8 cellular contexts compared by ENCODE assay signal in genomic region chr5:150410524-150411244, GRCh38. TPM values are rescaled to one million over a fixed set of nuclear protein-coding genes. Genes with fewer than 3 reads are reported as not detected.
DNase-seq lines count a peak whose midpoint lies in the region; ATAC-seq and TF ChIP-seq lines count a peak whose summit lies in the region.

No MANE protein-coding gene starts in this region.

- peaks cover 58% of the 10 kb centered on the region for H4K20me1 ChIP-seq in BLaER1
- H4K20me1 ChIP-seq in HCT116 (ENCODE audit: insufficient read depth): no peaks in the 10 kb centered on the region

- TF ChIP-seq EP300 in tibial nerve (IDR thresholded peaks at IDR 0.05): no peak

- peak overlapping the region; percentile 90 for H3K4me2 ChIP-seq in BLaER1
- peak overlapping the region; percentile 66 for H3K4me2 ChIP-seq in HCT116 (ENCODE audit: low read length)

- intact Hi-C loops in HCT116 (cut with micrococcal nuclease): no loop called here

- no peaks in the 10 kb centered on the region for H3K9me2 ChIP-seq in HCT116 (ENCODE audit: insufficient read depth)

- POLR2A ChIA-PET in HCT116 (lab: Charles Lee): no interaction called here
- POLR2A ChIA-PET in activated CD4-positive, alpha-beta memory T cell treated with anti-CD3 and anti-CD28 coated beads, Interleukin-2, amount 10 ng/mL, durations not matched to agents 7 days and 5 days (lab: Charles Lee): interaction anchor here (0.9 to 5.5 kb wide), 16 partner anchors 9 to 746 kb away, joined by 3 to 74 read pairs (median 5); partner anchors contain the start of genes HMGXB3, RBM22, RPS14 and TCOF1

- no peak overlapping the region for H2AFZ ChIP-seq in HCT116 (ENCODE audit: low read depth, low read length, poor library complexity, severe bottlenecking)

- no peaks in the 10 kb centered on the region for H3K27me3 Mint-ChIP-seq in activated CD4-positive, alpha-beta memory T cell treated with anti-CD3 and anti-CD28 coated beads, Interleukin-2, amount 10 ng/mL, durations not matched to agents 7 days and 5 days

- TF ChIP-seq POLR2A in HCT116 (IDR thresholded peaks at IDR 0.05; ENCODE audit: borderline replicate concordance, extremely low read depth, insufficient read depth, insufficient read length) (no peak), tibial nerve (IDR thresholded peaks at IDR 0.05) (peak in 1 of 2 donors; percentile 34)

- peaks cover 41% of the 10 kb centered on the region for H3K4me1 Mint-ChIP-seq in activated CD4-positive, alpha-beta memory T cell treated with anti-CD3 and anti-CD28 coated beads, Interleukin-2, amount 10 ng/mL, durations not matched to agents 7 days and 5 days

- peak overlapping the region; percentile 96 for H3K9ac ChIP-seq in BLaER1
- no peak overlapping the region for H3K9ac ChIP-seq in HCT116 (ENCODE audit: low read length)
- H3K9ac ChIP-seq in mucosa of rectum (ENCODE audit: low read depth in 1 of 2, low read length in 2 of 2): peak overlapping the region; percentile 75 to 84

- H3K36me3 ChIP-seq in BLaER1 (peaks cover 48% of the 10 kb centered on the region), HCT116 (ENCODE audit: control insufficient read depth in 1 of 2, insufficient read depth in 2 of 2, low read length in 2 of 2) (no peaks in the 10 kb centered on the region), mucosa of rectum (ENCODE audit: control insufficient read depth in 2 of 2, insufficient read depth in 2 of 2, low read length in 2 of 2) (peaks cover 4 to 10% of the 10 kb centered on the region in 2 donors), tibial nerve (peaks cover 0 to 19% (median 18%) of the 10 kb centered on the region in 3 donors)

- TF ChIP-seq RAD21 in HCT116 (IDR thresholded peaks at IDR 0.05; ENCODE audit: low read depth): no peak

- no peaks in the 10 kb centered on the region for H3K9me3 ChIP-seq in BLaER1
- H3K9me3 ChIP-seq in HCT116 (ENCODE audit: control insufficient read depth in 1 of 2, insufficient read depth in 1 of 2, low read depth in 1 of 2, low read length in 2 of 2): no peaks in the 10 kb centered on the region
- no peaks in the 10 kb centered on the region for H3K9me3 ChIP-seq in mucosa of rectum (ENCODE audit: control insufficient read depth in 2 of 2, low read length in 2 of 2)
- H3K9me3 ChIP-seq in tibial nerve: no peaks in the 10 kb centered on the region

- TF ChIP-seq CTCF in HCT116 (IDR thresholded peaks at IDR 0.05 in 2 of 3, conservative IDR thresholded peaks at IDR 0.05 in 1 of 3; ENCODE audit: borderline replicate concordance in 1 of 3, insufficient read depth in 1 of 3, low read depth in 2 of 3, low read length in 2 of 3): no peak
- no peak for TF ChIP-seq CTCF in tibial nerve (IDR thresholded peaks at IDR 0.05)

- peak; percentile 49 for DNase-seq in HCT116 (ENCODE audit: low read depth, low spot score)
- DNase-seq in NCI-H526 treated with DMSO at 0.1 percent for 48 hours (lab: John Stamatoyannopoulos, UW): peak; percentile 24
- DNase-seq in activated CD4-positive, alpha-beta memory T cell treated with anti-CD3 and anti-CD28 coated beads, Interleukin-2, amount 10 ng/mL, durations not matched to agents 7 days and 5 days: peak; percentile 64
- peak; percentile 30 to 74 for DNase-seq in tibial nerve (ENCODE audit: low spot score in 2 of 2)

- H3K36me3 Mint-ChIP-seq in activated CD4-positive, alpha-beta memory T cell treated with anti-CD3 and anti-CD28 coated beads, Interleukin-2, amount 10 ng/mL, durations not matched to agents 7 days and 5 days (ENCODE audit: low read depth): peaks cover 43% of the 10 kb centered on the region

- H3K4me1 ChIP-seq in BLaER1 (peaks cover 65% of the 10 kb centered on the region), HCT116 (ENCODE audit: control insufficient read depth in 1 of 2, insufficient read depth in 2 of 2, low read length in 2 of 2) (peaks cover 10 to 31% of the 10 kb centered on the region in 2 experiments; a peak in 3 of 4 replicates), mucosa of rectum (ENCODE audit: control insufficient read depth in 2 of 2, insufficient read depth in 2 of 2, low read length in 2 of 2) (peaks cover 16 to 25% of the 10 kb centered on the region in 2 donors), tibial nerve (peaks cover 0 to 38% (median 30%) of the 10 kb centered on the region in 4 donors)

- CTCF ChIA-PET in HCT116 (lab: Charles Lee): interaction anchor here (1.0 to 1.6 kb wide), 4 partner anchors 11 to 26 kb away, joined by 3 to 6 read pairs (median 4); no protein-coding TSS in a partner anchor
- CTCF ChIA-PET in activated CD4-positive, alpha-beta memory T cell treated with anti-CD3 and anti-CD28 coated beads, Interleukin-2, amount 10 ng/mL, durations not matched to agents 7 days and 5 days (lab: Charles Lee): interaction anchor here (0.7 to 2.7 kb wide), 14 partner anchors 9 to 248 kb away, joined by 3 to 14 read pairs (median 5); partner anchors contain the start of gene RPS14

- peak overlapping the region; percentile 94 for H3K4me3 Mint-ChIP-seq in activated CD4-positive, alpha-beta memory T cell treated with anti-CD3 and anti-CD28 coated beads, Interleukin-2, amount 10 ng/mL, durations not matched to agents 7 days and 5 days

- BruUV-seq in HCT116 (replicated peaks; lab: Mats Ljungman, UMichigan): no TSS peak

- peak overlapping the region; percentile 97 for H3K27ac Mint-ChIP-seq in activated CD4-positive, alpha-beta memory T cell treated with anti-CD3 and anti-CD28 coated beads, Interleukin-2, amount 10 ng/mL, durations not matched to agents 7 days and 5 days

- H3K27me3 ChIP-seq in BLaER1 (no peaks in the 10 kb centered on the region), HCT116 (ENCODE audit: insufficient read depth, low read length) (no peaks in the 10 kb centered on the region), mucosa of rectum (ENCODE audit: control insufficient read depth in 2 of 2, insufficient read depth in 2 of 2, low read length in 2 of 2) (no peaks in the 10 kb centered on the region), tibial nerve (no peaks in the 10 kb centered on the region)

- 21 to 29% methylated on average over 4 of the region's 4 CpGs for WGBS in tibial nerve, 2 donors

- H3K9me3 Mint-ChIP-seq in activated CD4-positive, alpha-beta memory T cell treated with anti-CD3 and anti-CD28 coated beads, Interleukin-2, amount 10 ng/mL, durations not matched to agents 7 days and 5 days: no peaks in the 10 kb centered on the region

- ATAC-seq in HCT116 (peak; percentile 49), esophagus mucosa (peak; percentile 62), HG03565 (IDR thresholded peaks at IDR 0.05; ENCODE audit: unreplicated experiment) (no peak)

- RAD21 ChIA-PET in HCT116 (lab: Charles Lee; ENCODE audit: low non-redundant PET in 1 of 2, low total read pairs in 2 of 2, uncharacterized antibody in 2 of 2, unreplicated experiment in 2 of 2): interaction anchor here in 1 of 2 experiments (0.6 kb wide), 1 partner anchor 380 kb away, joined by 3 read pairs; no protein-coding TSS in a partner anchor

- H3K4me3 ChIP-seq in BLaER1: peak overlapping the region; percentile 88
- H3K4me3 ChIP-seq in HCT116 (replicated peaks in 1 of 2; ENCODE audit: low read depth in 1 of 2, low read length in 2 of 2): no peak overlapping the region
- peak overlapping the region; percentile 58 to 88 for H3K4me3 ChIP-seq in mucosa of rectum (ENCODE audit: low read length in 2 of 2)
- H3K4me3 ChIP-seq in tibial nerve: peak overlapping the region; percentile 3 to 65 (median 51)

- H3K79me2 ChIP-seq in HCT116 (ENCODE audit: insufficient read depth, low read length): no peaks in the 10 kb centered on the region

- H3K27ac ChIP-seq in BLaER1 (peak overlapping the region; percentile 99), HCT116 (ENCODE audit: low read depth, low read length) (peak overlapping the region; percentile 25; the same call in 1 of the 2 replicates), mucosa of rectum (ENCODE audit: low read depth in 2 of 2, low read length in 2 of 2) (peak overlapping the region; percentile 84 to 90), tibial nerve (peak overlapping the region; percentile 68 to 95 (median 89))

TF ChIP-seq in HCT116, 20 proteins besides CTCF, POLR2A, EP300 and RAD21 (continues in another document):
- TF ChIP-seq SP1 (IDR thresholded peaks at IDR 0.05; ENCODE audit: low read depth) (peak; percentile 79), EZH2 (IDR thresholded peaks at IDR 0.05) (no peak), YY1 (IDR thresholded peaks at IDR 0.05; ENCODE audit: extremely low read depth, insufficient replicate concordance, low read depth, low read length) (no peak)

RNA-seq across cellular contexts. Expression of gene CD74, which starts 2.0 kb away (rescaled TPM):
- 8.9 TPM for total RNA-seq in HCT116 (2021; ENCODE audit: unreplicated experiment)
- polyA plus RNA-seq in HCT116 (2012): 0.36 and 0.50 TPM in 2 replicates
- total RNA-seq in activated CD4-positive, alpha-beta memory T cell treated with anti-CD3 and anti-CD28 coated beads, Interleukin-2, amount 10 ng/mL, durations not matched to agents 7 days and 5 days: 1,000 to 10,000 TPM; 1,158 to 1,180 TPM
- 125 TPM for total RNA-seq in esophagus mucosa
- total RNA-seq in tibial nerve: 1,000 to 10,000 TPM in 1 of 4 donors, 100 to 1,000 TPM in 3; 309 to 1,049 (median 557) TPM

RNA-seq across cellular contexts. Expression of gene RPS14, which starts 38.9 kb away (rescaled TPM):
- total RNA-seq in HCT116 (2021; ENCODE audit: unreplicated experiment) (2,557 TPM), esophagus mucosa (1,847 TPM), tibial nerve (1,000 to 10,000 TPM; 2,328 to 3,623 (median 2,710) TPM)
- 4,169 and 4,510 TPM in 2 replicates for polyA plus RNA-seq in HCT116 (2012)
- 1,000 to 10,000 TPM; 2,316 to 2,367 TPM for total RNA-seq in activated CD4-positive, alpha-beta memory T cell treated with anti-CD3 and anti-CD28 coated beads, Interleukin-2, amount 10 ng/mL, durations not matched to agents 7 days and 5 days

RNA-seq across cellular contexts. Expression of gene TCOF1, which starts 53.2 kb away (rescaled TPM):
- total RNA-seq in HCT116 (2021; ENCODE audit: unreplicated experiment) (94.7 TPM), esophagus mucosa (24.8 TPM), tibial nerve (10 to 100 TPM; 32.1 to 64.8 (median 38.7) TPM)
- polyA plus RNA-seq in HCT116 (2012): 43.7 and 48.4 TPM in 2 replicates
- total RNA-seq in activated CD4-positive, alpha-beta memory T cell treated with anti-CD3 and anti-CD28 coated beads, Interleukin-2, amount 10 ng/mL, durations not matched to agents 7 days and 5 days: 10 to 100 TPM; 52.8 to 53.0 TPM

Comparison
In these comparisons a context has a peak if more than half of its experiments do, and no peak if none do; other contexts are left out.
1. H3K27ac ChIP-seq: peak in every context shown above with its lines; median percentile 99 in BLaER1; 89 in tibial nerve; 87 in mucosa of rectum; 25 in HCT116.
2. H3K4me3 ChIP-seq: peak in BLaER1 (single experiment), mucosa of rectum (2 of 2) and tibial nerve (4 of 4); none in HCT116 (0 of 2).
3. RNA of gene CD74, which starts 2.0 kb away (total RNA-seq): 1,158 to 1,180 TPM in activated CD4-positive, alpha-beta memory T cell treated with anti-CD3 and anti-CD28 coated beads, Interleukin-2, amount 10 ng/mL, durations not matched to agents 7 days and 5 days, 309 to 1,049 TPM in tibial nerve and 125 TPM in esophagus mucosa (single experiment); 8.9 TPM in HCT116 (single experiment); every median in the first group is over 10 times any median in the second.
4. Peak in every context shown above with its lines, with median percentiles within 50 percentile points of each other: DNase-seq.